In genomic region chr2:190551928-190552327, GRCh38 we compare ENCODE assay signal across 13 cellular contexts. TPM values are rescaled to one million over a fixed set of nuclear protein-coding genes. Genes with fewer than 3 reads are reported as not detected.
DNase-seq lines count a peak whose midpoint lies in the region; ATAC-seq, FAIRE-seq and TF ChIP-seq lines count a peak whose summit lies in the region.
"Had no signal": no experiment of that assay in that cellular context is flagged by ENCODE, and none has a peak within 500 bp of the region (broad histone marks: within the 10 kb centered on the region; RNA-seq: fewer than 3 reads in every experiment).

No MANE protein-coding gene starts in this region.

- peaks cover 5% of the 10 kb centered on the region for H3K36me3 Mint-ChIP-seq in progenitor cell of endocrine pancreas (ENCODE audit: insufficient read depth)

- no peak overlapping the region for H2AFZ ChIP-seq in OCI-LY3 (ENCODE audit: low read depth, low read length)

- H3K4me1 ChIP-seq in OCI-LY3 (ENCODE audit: low read length) (peaks cover 16% of the 10 kb centered on the region), right lobe of liver (no peaks in the 10 kb centered on the region)
- H3K4me1 ChIP-seq: testis had no signal

- no peak overlapping the region for H3K9ac ChIP-seq in OCI-LY3 (ENCODE audit: low read length)

- TF ChIP-seq POLR2A in right lobe of liver (IDR thresholded peaks at IDR 0.05) = no peak

- ATAC-seq in GM18502 (IDR thresholded peaks at IDR 0.05; ENCODE audit: poor library complexity, unreplicated experiment) (peak; percentile 73), right lobe of liver (peak in 3 of 4 donors; percentile 45 to 81 (median 54))

- FAIRE-seq in RCC 7860 (lab: Jason Lieb, UNC) = no peak

- no peak for TF ChIP-seq CTCF in OCI-LY3 (IDR thresholded peaks at IDR 0.05; ENCODE audit: low read depth, low read length)
- no peak for TF ChIP-seq CTCF in right lobe of liver (IDR thresholded peaks at IDR 0.05)
- no peak for TF ChIP-seq CTCF in progenitor cell of endocrine pancreas (IDR thresholded peaks at IDR 0.05; ENCODE audit: unreplicated experiment)

- H3K9me3 ChIP-seq in OCI-LY3 (ENCODE audit: insufficient read depth, low read length) (no peaks in the 10 kb centered on the region), right lobe of liver (no peaks in the 10 kb centered on the region)
- H3K9me3 ChIP-seq: testis had no signal

- H3K4me2 ChIP-seq in OCI-LY3 (ENCODE audit: low read length) = 0 out of 2 replicates have a peak overlapping the region, but pooled peaks have one; percentile 2

- H3K9me3 Mint-ChIP-seq in progenitor cell of endocrine pancreas (ENCODE audit: low read depth) = peaks cover 7% of the 10 kb centered on the region

- H3K4me1 Mint-ChIP-seq in progenitor cell of endocrine pancreas (ENCODE audit: low read depth) = peaks cover 1% of the 10 kb centered on the region
- H3K4me1 Mint-ChIP-seq: neural crest cell had no signal

- H3K27ac ChIP-seq in OCI-LY3 (ENCODE audit: low read length) (no peak overlapping the region), right lobe of liver (no peak overlapping the region)
- H3K27ac ChIP-seq: testis, VCaP had no signal

- DNase-seq in HCEC 1CT = peak; percentile 27
- DNase-seq in right lobe of liver = no peak
- no peak for DNase-seq in RCC 7860 (ENCODE audit: low spot score)
- no peak for DNase-seq in progenitor cell of endocrine pancreas (ENCODE audit: low spot score, unreplicated experiment)
- DNase-seq in COR-L47 (lab: John Stamatoyannopoulos, UW) = no peak
- DNase-seq: activated naive CD4-positive, alpha-beta T cell treated with Interleukin-2 at 50 U/mL for 16 hours; NCI-H1417 treated with DMSO at 0.1 percent for 48 hours; stimulated activated CD4-positive, alpha-beta T cell treated with anti-CD3 and anti-CD28 coated beads, Interleukin-1b, Interleukin-23, amount 100 ng/mL, for 48 hours; testis had no signal

- intact Hi-C loops in right lobe of liver (cut with DNase I) = no loop called here

- 0 out of 2 replicates have a peak, but pooled peaks cover under 1% of the 10 kb centered on the region for H3K79me2 ChIP-seq in OCI-LY3 (ENCODE audit: low read length)

- no peaks in the 10 kb centered on the region for H3K27me3 Mint-ChIP-seq in progenitor cell of endocrine pancreas

- no peak overlapping the region for H3K27ac Mint-ChIP-seq in progenitor cell of endocrine pancreas

- WGBS in right lobe of liver (ENCODE audit: insufficient coverage, low coverage, low lambda C conversion rate, missing lambda C conversion rate) = 48% methylated on average over 4 of the region's 4 CpGs

- no peaks in the 10 kb centered on the region for H3K36me3 ChIP-seq in OCI-LY3 (replicated peaks; ENCODE audit: low read depth, low read length)
- no peaks in the 10 kb centered on the region for H3K36me3 ChIP-seq in right lobe of liver

- H4K20me1 ChIP-seq in OCI-LY3 (ENCODE audit: insufficient read depth, low read length) = no peaks in the 10 kb centered on the region

- H3K27me3 ChIP-seq in OCI-LY3 (ENCODE audit: low read depth, low read length) = no peaks in the 10 kb centered on the region
- H3K27me3 ChIP-seq in right lobe of liver = no peaks in the 10 kb centered on the region
- H3K27me3 ChIP-seq: testis had no signal

- no peak overlapping the region for H3K4me3 Mint-ChIP-seq in progenitor cell of endocrine pancreas (ENCODE audit: low read depth)
- H3K4me3 Mint-ChIP-seq: neural crest cell had no signal

- H3K4me3 ChIP-seq in OCI-LY3 (ENCODE audit: low read length) = no peak overlapping the region
- H3K4me3 ChIP-seq in right lobe of liver = no peak overlapping the region
- H3K4me3 ChIP-seq: testis had no signal

RNA-seq across cellular contexts. Expression of gene NEMP2, which starts 17.4 kb away (rescaled TPM):
- total RNA-seq in right lobe of liver (1 to 10 TPM; 2.0 to 4.1 (median 2.7) TPM), progenitor cell of endocrine pancreas (10.2 and 13.9 TPM in 2 replicates)
